ENCODE assay signal across 15 cellular contexts in the genomic region with DNA sequence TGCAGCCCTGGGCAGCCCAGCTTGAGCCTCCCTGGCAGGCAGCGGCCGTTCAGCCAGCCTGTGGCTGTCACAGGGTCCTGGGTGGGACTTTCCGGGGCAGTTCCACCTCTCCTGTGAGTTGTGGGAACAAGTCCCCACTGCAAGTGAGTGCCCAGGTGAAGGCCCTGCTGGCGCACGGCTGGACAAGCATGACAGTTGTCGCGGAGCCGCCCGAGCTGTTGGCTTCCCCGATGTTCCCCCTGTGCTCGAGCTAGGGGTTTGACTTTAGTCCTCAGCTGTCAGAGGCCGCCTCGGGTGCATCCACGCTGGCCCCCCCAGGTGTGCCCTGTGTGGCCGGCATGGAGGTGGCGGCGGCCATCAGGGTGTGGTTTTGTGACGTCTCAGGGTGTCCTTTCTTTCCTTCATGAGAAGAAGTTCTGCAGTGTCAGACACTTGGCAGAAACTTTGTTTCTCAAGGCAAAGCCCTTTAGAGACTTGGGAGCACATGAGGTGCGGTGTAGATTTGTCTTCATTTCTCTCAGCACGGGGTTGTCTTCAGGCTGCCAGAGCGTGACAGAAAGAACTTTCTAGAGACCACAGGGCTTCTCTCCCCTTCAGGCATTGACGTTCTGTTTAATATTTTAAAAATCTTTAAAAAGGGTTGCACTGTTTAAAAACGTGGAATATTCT.
DNase-seq lines count a peak whose midpoint lies in the region; ATAC-seq and TF ChIP-seq lines count a peak whose summit lies in the region.
"Had no signal": no experiment of that assay in that cellular context is flagged by ENCODE, and none has a peak within 500 bp of the region (broad histone marks: within the 10 kb centered on the region; RNA-seq: fewer than 3 reads in every experiment).

No MANE protein-coding gene starts in this region.

- no peak overlapping the region for H3K4me2 ChIP-seq in fibroblast of lung (ENCODE audit: extremely low read depth, insufficient read depth, low read length)

- peaks cover 36% of the 10 kb centered on the region for H3K4me1 Mint-ChIP-seq in activated T-cell treated with anti-CD3 and anti-CD28 coated beads, Interleukin-2, amount 50 U/mL, for 4 hours (ENCODE audit: low read depth)
- peaks cover 34% of the 10 kb centered on the region for H3K4me1 Mint-ChIP-seq in activated T-cell treated with anti-CD3 and anti-CD28 coated beads, Interleukin-2, amount 50 U/mL, for 72 hours (ENCODE audit: low read depth)

- no peaks in the 10 kb centered on the region for H3K36me3 Mint-ChIP-seq in activated T-cell treated with anti-CD3 and anti-CD28 coated beads, Interleukin-2, amount 50 U/mL, for 4 hours (ENCODE audit: insufficient read depth)
- no peaks in the 10 kb centered on the region for H3K36me3 Mint-ChIP-seq in activated T-cell treated with anti-CD3 and anti-CD28 coated beads, Interleukin-2, amount 50 U/mL, for 72 hours (ENCODE audit: insufficient read depth in 2 of 2)

- intact Hi-C loops in Right ventricle myocardium inferior (cut with DNase I) = no loop called here

- H3K27ac ChIP-seq in fibroblast of lung (ENCODE audit: insufficient read depth, low read length) (no peak overlapping the region), substantia nigra (ENCODE audit: low read depth, low read length, poor library complexity, severe bottlenecking) (peak overlapping the region; percentile 45)
- H3K27ac ChIP-seq: parathyroid adenoma, RWPE1, transverse colon had no signal

- H3K9me3 Mint-ChIP-seq in activated T-cell treated with anti-CD3 and anti-CD28 coated beads, Interleukin-2, amount 50 U/mL, for 4 hours = no peaks in the 10 kb centered on the region
- H3K9me3 Mint-ChIP-seq in activated T-cell treated with anti-CD3 and anti-CD28 coated beads, Interleukin-2, amount 50 U/mL, for 72 hours = no peaks in the 10 kb centered on the region
- H3K9me3 Mint-ChIP-seq: T-helper 1 cell treated with Interleukin-12 subunit alpha and Interleukin-12 subunit beta and Interleukin-4 antibody, amounts not matched to agents 30 μg/mL and 1 μg/mL, for 36 hours had no signal

- no peaks in the 10 kb centered on the region for H3K27me3 ChIP-seq in fibroblast of lung (ENCODE audit: control insufficient read depth, insufficient read depth, low read length)
- H3K27me3 ChIP-seq: transverse colon had no signal

- no peak for DNase-seq in activated T-cell treated with anti-CD3 and anti-CD28 coated beads, Interleukin-2, amount 50 U/mL, for 4 hours
- DNase-seq in activated T-cell treated with anti-CD3 and anti-CD28 coated beads, Interleukin-2, amount 50 U/mL, for 72 hours = no peak
- no peak for DNase-seq in fibroblast of lung (ENCODE audit: low read depth in 2 of 2)
- no peak for DNase-seq in substantia nigra (lab: John Stamatoyannopoulos, UW)
- DNase-seq in NCI-H345 treated with DMSO at 0.1 percent for 48 hours (lab: John Stamatoyannopoulos, UW; ENCODE audit: unreplicated experiment) = no peak
- DNase-seq in Right ventricle myocardium inferior (ENCODE audit: missing footprints) = no peak
- DNase-seq: activated effector memory CD4-positive, alpha-beta T cell treated with Interleukin-2 at 50 U/mL for 16 hours; erythroblast; stimulated activated CD4-positive, alpha-beta T cell treated with anti-CD3 and anti-CD28 coated beads, Interleukin-15, amount 100 ng/mL, for 24 hours had no signal

- no peak overlapping the region for H3K4me3 ChIP-seq in fibroblast of lung (replicated peaks in 1 of 4; ENCODE audit: control extremely low read depth in 1 of 4, insufficient read depth in 1 of 4, low read depth in 3 of 4, low read length in 4 of 4)
- H3K4me3 ChIP-seq: transverse colon had no signal

- no peak overlapping the region for H2AFZ ChIP-seq in fibroblast of lung (ENCODE audit: low read length)
- H2AFZ ChIP-seq: parathyroid adenoma had no signal

- peaks cover 13% of the 10 kb centered on the region for H3K27me3 Mint-ChIP-seq in activated T-cell treated with anti-CD3 and anti-CD28 coated beads, Interleukin-2, amount 50 U/mL, for 4 hours (ENCODE audit: low read depth)
- peaks cover 32% of the 10 kb centered on the region for H3K27me3 Mint-ChIP-seq in activated T-cell treated with anti-CD3 and anti-CD28 coated beads, Interleukin-2, amount 50 U/mL, for 72 hours (ENCODE audit: low read depth)

- H4K20me1 ChIP-seq in fibroblast of lung (ENCODE audit: control insufficient read depth, extremely low read depth, insufficient read depth, low read length) = no peaks in the 10 kb centered on the region

- H3K4me1 ChIP-seq in fibroblast of lung (ENCODE audit: control insufficient read depth, extremely low read depth, insufficient read depth, low read length) = peaks cover 21% of the 10 kb centered on the region

- H3K4me3 Mint-ChIP-seq in activated T-cell treated with anti-CD3 and anti-CD28 coated beads, Interleukin-2, amount 50 U/mL, for 4 hours = peak overlapping the region; percentile 2
- H3K4me3 Mint-ChIP-seq in activated T-cell treated with anti-CD3 and anti-CD28 coated beads, Interleukin-2, amount 50 U/mL, for 72 hours = peak overlapping the region in 1 of 2 donors; percentile 11
- H3K4me3 Mint-ChIP-seq: T-helper 1 cell treated with Interleukin-12 subunit alpha and Interleukin-12 subunit beta and Interleukin-4 antibody, amounts not matched to agents 30 μg/mL and 1 μg/mL, for 36 hours had no signal

- ATAC-seq in activated T-cell treated with anti-CD3 and anti-CD28 coated beads, Interleukin-2, amount 50 U/mL, for 4 hours = no peak
- ATAC-seq in activated T-cell treated with anti-CD3 and anti-CD28 coated beads, Interleukin-2, amount 50 U/mL, for 72 hours (replicated peaks in 1 of 2) = no peak
- ATAC-seq in HG03342 (IDR thresholded peaks at IDR 0.05; ENCODE audit: unreplicated experiment) (peak; percentile 39), HG03457 (IDR thresholded peaks at IDR 0.05; ENCODE audit: unreplicated experiment) (no peak), Right ventricle myocardium inferior (no peak)

- H3K27ac Mint-ChIP-seq in activated T-cell treated with anti-CD3 and anti-CD28 coated beads, Interleukin-2, amount 50 U/mL, for 72 hours = no peak overlapping the region
- H3K27ac Mint-ChIP-seq: T-helper 1 cell treated with Interleukin-12 subunit alpha and Interleukin-12 subunit beta and Interleukin-4 antibody, amounts not matched to agents 30 μg/mL and 1 μg/mL, for 36 hours had no signal

- peak overlapping the region; percentile 7 for H3K9ac ChIP-seq in fibroblast of lung (ENCODE audit: insufficient read depth, low read length)
- H3K9ac ChIP-seq: parathyroid adenoma had no signal

- H3K79me2 ChIP-seq in fibroblast of lung (ENCODE audit: control insufficient read depth, insufficient read depth, low read length) = no peaks in the 10 kb centered on the region
- H3K79me2 ChIP-seq: parathyroid adenoma had no signal

- H3K9me3 ChIP-seq in fibroblast of lung (ENCODE audit: control insufficient read depth, insufficient read depth, low read depth, low read length) = no peaks in the 10 kb centered on the region
- H3K9me3 ChIP-seq: transverse colon had no signal

- H3K36me3 ChIP-seq in fibroblast of lung (ENCODE audit: control insufficient read depth, insufficient read depth, low read length) = no peaks in the 10 kb centered on the region
- H3K36me3 ChIP-seq: transverse colon had no signal

- no peak for TF ChIP-seq CTCF in fibroblast of lung (conservative IDR thresholded peaks at IDR 0.05 in 1 of 2, IDR thresholded peaks at IDR 0.05 in 1 of 2; ENCODE audit: low read depth in 1 of 2, low read length in 2 of 2)
